ENCODE assay signal across 14 cellular contexts in genomic region chr2:216596234-216596985, GRCh38. TPM values are rescaled to one million over a fixed set of nuclear protein-coding genes. Genes with fewer than 3 reads are reported as not detected.
DNase-seq lines count a peak whose midpoint lies in the region; ATAC-seq, FAIRE-seq and TF ChIP-seq lines count a peak whose summit lies in the region.
"Had no signal": no experiment of that assay in that cellular context is flagged by ENCODE, and none has a peak within 500 bp of the region (broad histone marks: within the 10 kb centered on the region; RNA-seq: fewer than 3 reads in every experiment).

No MANE protein-coding gene starts in this region.

- no peak for TF ChIP-seq CTCF in psoas muscle (IDR thresholded peaks at IDR 0.05)

- DNase-seq in H4 (ENCODE audit: low spot score) (peak; percentile 86), NCI-H345 (lab: John Stamatoyannopoulos, UW) (peak; percentile 65), dermis blood vessel endothelial cell (peak; percentile 66), psoas muscle (no peak), OCI-M1 (lab: John Stamatoyannopoulos, UW) (no peak), GM12892 (ENCODE audit: insufficient read length) (no peak), retina (no peak)
- DNase-seq: activated effector memory CD4-positive, alpha-beta T cell treated with Interleukin-2 at 50 U/mL for 16 hours; esophagus squamous epithelium; H9; nucleus accumbens; stimulated activated CD8-positive, alpha-beta memory T cell treated with anti-CD3 and anti-CD28 coated beads, Interleukin-4, amount 100 ng/mL, for 48 hours; T-helper 17 cell had no signal

- no peak for FAIRE-seq in GM12892 (lab: Jason Lieb, UNC)

- H3K27me3 ChIP-seq in psoas muscle (ENCODE audit: insufficient read depth in 3 of 3, low read length in 2 of 3): no peaks in the 10 kb centered on the region
- H3K27me3 ChIP-seq: esophagus squamous epithelium had no signal

- 23 to 30% (median 29%) methylated on average over 8 of the region's 8 CpGs for WGBS in psoas muscle, 3 donors

- peaks cover 16% of the 10 kb centered on the region for H3K4me1 ChIP-seq in psoas muscle

- no peak overlapping the region for H3K27ac ChIP-seq in psoas muscle

- H3K9me3 ChIP-seq in psoas muscle: no peaks in the 10 kb centered on the region
- H3K9me3 ChIP-seq: esophagus squamous epithelium had no signal

- peak overlapping the region; percentile 20 for H3K4me3 ChIP-seq in psoas muscle
- H3K4me3 ChIP-seq: esophagus squamous epithelium had no signal

- ATAC-seq in psoas muscle: no peak
- ATAC-seq: T-helper 17 cell had no signal

- TF ChIP-seq POLR2A in GM12892 (IDR thresholded peaks at IDR 0.05; ENCODE audit: low read depth, low read length): no peak

- intact Hi-C loops in psoas muscle (cut with DNase I): no loop called here

- H3K36me3 ChIP-seq in psoas muscle (ENCODE audit: insufficient read depth in 1 of 2, low read depth in 1 of 2): no peaks in the 10 kb centered on the region
- H3K36me3 ChIP-seq: esophagus squamous epithelium had no signal

RNA-seq across cellular contexts. Expression of gene IGFBP2, which starts 36.8 kb away (rescaled TPM):
- 11.6 and 14.7 TPM in 2 replicates for total RNA-seq in H4 (2014; rRNA removed; shearing (Covaris generic))
- total RNA-seq in dermis blood vessel endothelial cell: 159 and 263 TPM in 2 replicates
- total RNA-seq in psoas muscle: 10 to 100 TPM in 3 of 4 donors, 1 to 10 TPM in 1; 9.4 to 25.5 (median 14.7) TPM
- polyA plus RNA-seq in psoas muscle: 10 to 100 TPM in 2 of 3 donors, 1 to 10 TPM in 1; 8.2 to 33.2 (median 10.0) TPM
- polyA plus RNA-seq in GM12892 (2012; ENCODE audit: missing spikeins): 1.5 TPM
- polyA plus RNA-seq: IgD-negative memory B cell had no signal

Comparison
In these comparisons a context has a peak if more than half of its experiments do, and no peak if none do; other contexts are left out.
1. DNase-seq: peak in H4 (single experiment), NCI-H345 (single experiment) and dermis blood vessel endothelial cell (single experiment); none in psoas muscle (0 of 2), OCI-M1 (single experiment), GM12892 (single experiment) and retina (single experiment).